In genomic region chr4:119189638-119190037, GRCh38 we compare ENCODE assay signal across 18 cellular contexts. TPM values are rescaled to one million over a fixed set of nuclear protein-coding genes. Genes with fewer than 3 reads are reported as not detected.
A peak's percentile ranks its signal among the peaks of the same experiment; 100 is the strongest.
DNase-seq lines count a peak whose midpoint lies in the region; ATAC-seq and TF ChIP-seq lines count a peak whose summit lies in the region.
"Had no signal": no experiment of that assay in that cellular context is flagged by ENCODE, and none has a peak within 500 bp of the region (broad histone marks: within the 10 kb centered on the region; RNA-seq: fewer than 3 reads in every experiment).

No MANE protein-coding gene starts in this region.

- no peaks in the 10 kb centered on the region for H3K9me2 ChIP-seq in MM.1S (replicated peaks; ENCODE audit: insufficient read depth, low read length)

- no peaks in the 10 kb centered on the region for H3F3A ChIP-seq in MM.1S (ENCODE audit: insufficient read depth, low read length)

- H3K27me3 ChIP-seq in mammary epithelial cell (ENCODE audit: insufficient read depth, low read length) (no peaks in the 10 kb centered on the region), right atrium auricular region (no peaks in the 10 kb centered on the region), MM.1S (replicated peaks; ENCODE audit: insufficient read depth, low read length) (no peaks in the 10 kb centered on the region)

- CTCF ChIA-PET in mammary epithelial cell (lab: Charles Lee; ENCODE audit: low non-redundant PET): interaction anchor here (0.7 kb wide), 1 partner anchor 15 kb away, joined by 3 read pairs; no protein-coding TSS in a partner anchor

- TF ChIP-seq CTCF in mammary epithelial cell (conservative IDR thresholded peaks at IDR 0.05 in 1 of 2, IDR thresholded peaks at IDR 0.05 in 1 of 2; ENCODE audit: extremely low read depth in 1 of 2, insufficient read depth in 1 of 2, low read depth in 1 of 2, low read length in 2 of 2): no peak
- TF ChIP-seq CTCF in right atrium auricular region (IDR thresholded peaks at IDR 0.05): no peak
- no peak for TF ChIP-seq CTCF in MM.1S (IDR thresholded peaks at IDR 0.05; ENCODE audit: low read length)

- in situ Hi-C loops in mammary epithelial cell (cut with MboI; ENCODE audit: low sequenced_read_pairs in 2 of 2): no loop called here

- no peaks in the 10 kb centered on the region for H4K20me1 ChIP-seq in mammary epithelial cell (ENCODE audit: insufficient read depth, low read length)
- no peaks in the 10 kb centered on the region for H4K20me1 ChIP-seq in MM.1S (ENCODE audit: insufficient read depth, low read length)

- intact Hi-C loops in mammary epithelial cell (cut with micrococcal nuclease): no loop called here

- dilution Hi-C loops in mammary epithelial cell (cut with HindIII; ENCODE audit: low sequenced_read_pairs): no loop called here

- H3K4me1 ChIP-seq in mammary epithelial cell (ENCODE audit: insufficient read depth, low read length) (no peaks in the 10 kb centered on the region), right atrium auricular region (peaks cover 0 to 20% of the 10 kb centered on the region in 2 donors), MM.1S (ENCODE audit: low read length) (no peaks in the 10 kb centered on the region)

- H3K4me3 ChIP-seq in mammary epithelial cell (replicated peaks in 1 of 3; ENCODE audit: insufficient read depth in 1 of 3, low read depth in 2 of 3, low read length in 3 of 3) (no peak overlapping the region), right atrium auricular region (no peak overlapping the region), MM.1S (ENCODE audit: low read length) (no peak overlapping the region)

- H3K36me3 ChIP-seq in mammary epithelial cell (ENCODE audit: insufficient read depth, low read length) (no peaks in the 10 kb centered on the region), right atrium auricular region (peaks cover 13% of the 10 kb centered on the region), MM.1S (replicated peaks; ENCODE audit: insufficient read depth, low read length) (no peaks in the 10 kb centered on the region)

- ATAC-seq in GM18502 (IDR thresholded peaks at IDR 0.05; ENCODE audit: poor library complexity, unreplicated experiment) (no peak), GM18517 (IDR thresholded peaks at IDR 0.05; ENCODE audit: unreplicated experiment) (no peak)

- DNase-seq in AG20443 (ENCODE audit: low spot score) (peak; percentile 33), mammary epithelial cell (peak; percentile 16), right atrium auricular region (ENCODE audit: low spot score) (no peak), renal cortical epithelial cell (ENCODE audit: low read depth) (peak; percentile 33), MM.1S (no peak), SIG-M5 (lab: John Stamatoyannopoulos, UW) (no peak)
- DNase-seq: ACHN; activated CD4-positive, alpha-beta T cell treated with anti-CD3 and anti-CD28 coated beads, Interleukin-2, amount 50 U/mL, for 4 hours; CD8-positive, alpha-beta memory T cell; cortex of kidney; KG1; mesenchymal stem cell; NCI-H1436 treated with DMSO at 0.1 percent for 48 hours; NCI-H345; occipital lobe had no signal

- H3K4me2 ChIP-seq in mammary epithelial cell (ENCODE audit: insufficient read depth, low read depth, low read length) (no peak overlapping the region), MM.1S (ENCODE audit: low read depth, low read length) (no peak overlapping the region)

- H2AFZ ChIP-seq in mammary epithelial cell (ENCODE audit: low read depth, low read length) (no peak overlapping the region), MM.1S (ENCODE audit: low read length) (no peak overlapping the region)

- no peaks in the 10 kb centered on the region for H3K9me3 ChIP-seq in mammary epithelial cell (replicated peaks; ENCODE audit: insufficient read depth, low read length)
- no peaks in the 10 kb centered on the region for H3K9me3 ChIP-seq in right atrium auricular region
- H3K9me3 ChIP-seq in MM.1S (replicated peaks; ENCODE audit: insufficient read depth, low read length): no peaks in the 10 kb centered on the region

- H3K79me2 ChIP-seq in mammary epithelial cell (ENCODE audit: insufficient read depth, low read length) (no peaks in the 10 kb centered on the region), MM.1S (ENCODE audit: low read length) (no peaks in the 10 kb centered on the region)

- H3K9ac ChIP-seq in mammary epithelial cell (ENCODE audit: insufficient read depth, low read length) (no peak overlapping the region), MM.1S (ENCODE audit: low read length) (no peak overlapping the region)

- H3K27ac ChIP-seq in mammary epithelial cell (ENCODE audit: insufficient read depth, low read depth, low read length) (no peak overlapping the region), right atrium auricular region (peak overlapping the region; percentile 56 to 76), MM.1S (ENCODE audit: low read length) (no peak overlapping the region)

- BruUV-seq in mammary epithelial cell (replicated peaks; lab: Mats Ljungman, UMichigan): no TSS peak

- 13% methylated on average over 1 of the region's 1 CpG for WGBS in mammary epithelial cell (ENCODE audit: low coverage, missing lambda C conversion rate)

RNA-seq across cellular contexts. Expression of gene USP53, which starts 22.9 kb away (rescaled TPM):
- total RNA-seq in mammary epithelial cell (10 to 100 TPM; 41.1 to 62.0 TPM), right atrium auricular region (10 to 100 TPM; 51.5 to 62.9 TPM), renal cortical epithelial cell (36.8 and 47.2 TPM in 2 replicates)
- 10.4 TPM for polyA plus RNA-seq in mammary epithelial cell
- polyA minus RNA-seq in mammary epithelial cell: 25.0 TPM

RNA-seq across cellular contexts. Expression of gene MYOZ2, which starts 54.0 kb away (rescaled TPM):
- not detected for total RNA-seq in mammary epithelial cell
- not detected for polyA plus RNA-seq in mammary epithelial cell
- not detected for polyA minus RNA-seq in mammary epithelial cell
- total RNA-seq in right atrium auricular region: 100 to 1,000 TPM; 678 to 770 TPM
- 0.05 TPM in 1 of 2 replicates, not detected in the other for total RNA-seq in renal cortical epithelial cell
- total RNA-seq: activated T-helper 1 cell treated with anti-CD3 and anti-CD28 coated beads, Interleukin-12 subunit alpha, Interleukin-12 subunit beta, Interleukin-2, Interleukin-4 antibody, amounts not matched to agents 30 ng/mL and 10 ng/mL and 1 ng/mL, durations not matched to agents 14 hours and 24 hours and 36 hours; CD8-positive, alpha-beta memory T cell had no signal
- polyA plus RNA-seq: CD8-positive, alpha-beta memory T cell had no signal

Comparison
In these comparisons a context has a peak if more than half of its experiments do, and no peak if none do; other contexts are left out.
1. DNase-seq: peak in AG20443 (single experiment), mammary epithelial cell (single experiment) and renal cortical epithelial cell (single experiment); none in right atrium auricular region (single experiment), MM.1S (single experiment) and SIG-M5 (single experiment).
2. H3K27ac ChIP-seq: peak in right atrium auricular region (2 of 2); none in mammary epithelial cell (single experiment) and MM.1S (single experiment).
3. RNA of gene MYOZ2, which starts 54.0 kb away (total RNA-seq): 678 to 770 TPM in right atrium auricular region; 0.05 TPM in renal cortical epithelial cell and not detected in mammary epithelial cell; every median in the first group is over 100 times any median in the second.